Comparison of ENCODE assay signal across 8 cellular contexts in the genomic region with DNA sequence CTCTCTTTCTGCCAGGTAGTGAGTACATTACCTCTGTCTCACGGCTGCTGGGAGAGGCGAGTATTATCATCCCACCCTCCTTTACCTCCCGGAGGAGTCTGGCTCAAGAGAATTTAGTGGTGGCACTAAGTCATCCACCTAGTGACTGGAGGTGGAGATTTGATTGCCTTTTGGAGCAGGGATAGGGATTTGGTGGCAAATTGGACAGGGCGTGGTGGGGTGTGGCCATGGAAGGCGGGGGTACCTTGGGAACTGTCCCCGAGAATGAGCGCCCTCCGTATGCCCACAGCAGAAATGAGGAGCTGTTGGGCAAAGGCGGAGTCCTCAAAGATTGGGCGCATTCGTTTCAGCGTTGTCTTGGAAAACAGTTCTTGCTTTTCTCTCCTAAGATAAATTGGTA. TPM values are rescaled to one million over a fixed set of nuclear protein-coding genes. Genes with fewer than 3 reads are reported as not detected.
DNase-seq lines count a peak whose midpoint lies in the region; ATAC-seq and TF ChIP-seq lines count a peak whose summit lies in the region.

No MANE protein-coding gene starts in this region.

- TF ChIP-seq CTCF in brain (conservative IDR thresholded peaks at IDR 0.05) (no peak), uterus (IDR thresholded peaks at IDR 0.05) (no peak)

- H3K36me3 ChIP-seq in BLaER1: peaks cover 13% of the 10 kb centered on the region; the same call in 1 of the 2 replicates
- no peaks in the 10 kb centered on the region for H3K36me3 ChIP-seq in HUES6 (ENCODE audit: control insufficient read depth, insufficient read depth, low read length)
- H3K36me3 ChIP-seq in uterus: no peaks in the 10 kb centered on the region

- H3K4me1 Mint-ChIP-seq in brain: peaks cover 27% of the 10 kb centered on the region
- peaks cover 9% of the 10 kb centered on the region for H3K4me1 Mint-ChIP-seq in memory B cell

- H4K20me1 ChIP-seq in BLaER1: peaks cover 4% of the 10 kb centered on the region; the same call in 1 of the 2 replicates

- H3K27ac Mint-ChIP-seq in brain (peak overlapping the region; percentile 53 to 97 (median 96)), memory B cell (peak overlapping the region; percentile 90)

- H3K27me3 ChIP-seq in BLaER1 (no peaks in the 10 kb centered on the region), HUES6 (ENCODE audit: control insufficient read depth, insufficient read depth, low read length) (no peaks in the 10 kb centered on the region), uterus (no peaks in the 10 kb centered on the region)

- H3K27ac ChIP-seq in BLaER1 (no peak overlapping the region), HUES6 (ENCODE audit: low read depth, low read length) (no peak overlapping the region), uterus (peak overlapping the region; percentile 89 to 98)

- peak overlapping the region; percentile 82 for H3K4me3 ChIP-seq in BLaER1
- peak overlapping the region; percentile 82 for H3K4me3 ChIP-seq in HUES6 (ENCODE audit: low read depth, low read length)
- H3K4me3 ChIP-seq in uterus: peak overlapping the region; percentile 76 to 80

- H3K4me1 ChIP-seq in BLaER1 (peaks cover 17% of the 10 kb centered on the region), HUES6 (ENCODE audit: control insufficient read depth, insufficient read depth, low read length) (peaks cover 25% of the 10 kb centered on the region), uterus (peaks cover 0 to 6% of the 10 kb centered on the region in 2 donors)

- H3K9ac ChIP-seq in BLaER1 (peak overlapping the region; percentile 82), HUES6 (ENCODE audit: low read length) (no peak overlapping the region)

- peaks cover 3% of the 10 kb centered on the region for H3K27me3 Mint-ChIP-seq in brain
- no peaks in the 10 kb centered on the region for H3K27me3 Mint-ChIP-seq in memory B cell

- TF ChIP-seq POLR2A in uterus (IDR thresholded peaks at IDR 0.05): no peak

- H3K4me3 Mint-ChIP-seq in brain (peak overlapping the region; percentile 84 to 98 (median 95)), memory B cell (peak overlapping the region; percentile 94)

- no peak for ATAC-seq in memory B cell (ENCODE audit: low read depth)
- no peak for ATAC-seq in GM18868 (IDR thresholded peaks at IDR 0.05; ENCODE audit: unreplicated experiment)

- H3K9me3 Mint-ChIP-seq in brain (peaks cover 0 to 3% (median 0%) of the 10 kb centered on the region in 5 experiments), memory B cell (no peaks in the 10 kb centered on the region)

- no peak for DNase-seq in memory B cell (ENCODE audit: low spot score in 2 of 2)
- DNase-seq in uterus: no peak
- no peak for DNase-seq in activated CD4-positive, CD25-positive, alpha-beta regulatory T cell (lab: John Stamatoyannopoulos, UW)
- DNase-seq in GM03348 (ENCODE audit: low spot score): no peak

- intact Hi-C loops in uterus (cut with DNase I; ENCODE audit: low total_unique reads): loop anchor here (10.0 kb wide), 2 partner anchors 66 to 196 kb away; partner anchors contain the start of genes BRWD1 and PSMG1

- H3K9me3 ChIP-seq in BLaER1 (no peaks in the 10 kb centered on the region), HUES6 (ENCODE audit: control insufficient read depth, insufficient read depth, low read depth, low read length) (no peaks in the 10 kb centered on the region), uterus (no peaks in the 10 kb centered on the region)

- H3K4me2 ChIP-seq in BLaER1: peak overlapping the region; percentile 95

- H3K36me3 Mint-ChIP-seq in brain (peaks cover 18% of the 10 kb centered on the region), memory B cell (no peaks in the 10 kb centered on the region)

RNA-seq across cellular contexts. Expression of gene HMGN1, which starts 32.1 kb away (rescaled TPM):
- 161 TPM for polyA plus RNA-seq in brain (ENCODE audit: insufficient read depth, low read depth, low replicate concordance)
- 100 to 1,000 TPM in 2 of 4 donors, 10 to 100 TPM in 2; 87.9 to 222 (median 102) TPM for total RNA-seq in uterus

Comparison
In these comparisons a context has a peak if more than half of its experiments do, and no peak if none do; other contexts are left out.
1. H3K27ac ChIP-seq: peak in uterus (2 of 2); none in BLaER1 (single experiment) and HUES6 (single experiment).
2. Peak in every context shown above with its lines, with median percentiles within 50 percentile points of each other: H3K4me3 ChIP-seq.